In genomic region chr10:19929466-19930140, GRCh38 we compare ENCODE assay signal across 14 cellular contexts.
DNase-seq lines count a peak whose midpoint lies in the region; ATAC-seq and TF ChIP-seq lines count a peak whose summit lies in the region.
"Had no signal": no experiment of that assay in that cellular context is flagged by ENCODE, and none has a peak within 500 bp of the region (broad histone marks: within the 10 kb centered on the region; RNA-seq: fewer than 3 reads in every experiment).

No MANE protein-coding gene starts in this region.

- H3K4me1 ChIP-seq in adrenal gland (replicated peaks in 1 of 2) (peaks cover 24 to 36% of the 10 kb centered on the region in 2 donors), psoas muscle (peaks cover 27% of the 10 kb centered on the region), Caco-2 (no peaks in the 10 kb centered on the region)

- TF ChIP-seq CTCF in adrenal gland (IDR thresholded peaks at IDR 0.05) (no peak), psoas muscle (IDR thresholded peaks at IDR 0.05) (no peak), Caco-2 (IDR thresholded peaks at IDR 0.05; ENCODE audit: insufficient read depth in 1 of 2, low read depth in 1 of 2, low read length in 1 of 2, severe bottlenecking in 1 of 2, unreplicated experiment in 1 of 2) (no peak)

- H3K27me3 Mint-ChIP-seq in Caco-2 (ENCODE audit: insufficient read depth, unreplicated experiment): no peaks in the 10 kb centered on the region
- H3K27me3 Mint-ChIP-seq: activated naive CD4-positive, alpha-beta T cell treated with anti-CD3 and anti-CD28 coated beads, Interleukin-2, amount 50 U/mL, for 24 hours had no signal

- H3K27me3 ChIP-seq in adrenal gland: no peaks in the 10 kb centered on the region
- no peaks in the 10 kb centered on the region for H3K27me3 ChIP-seq in psoas muscle (ENCODE audit: insufficient read depth in 3 of 3, low read length in 2 of 3)
- H3K27me3 ChIP-seq in Caco-2 (replicated peaks; ENCODE audit: control insufficient read depth, insufficient read depth, low read length): no peaks in the 10 kb centered on the region

- POLR2A ChIA-PET in Caco-2 (lab: Charles Lee): no interaction called here

- H3K4me1 Mint-ChIP-seq in Caco-2 (ENCODE audit: low read depth, unreplicated experiment): no peaks in the 10 kb centered on the region
- H3K4me1 Mint-ChIP-seq: activated naive CD4-positive, alpha-beta T cell treated with anti-CD3 and anti-CD28 coated beads, Interleukin-2, amount 50 U/mL, for 24 hours had no signal

- peak overlapping the region; percentile 32 to 89 (median 74) for H3K27ac ChIP-seq in adrenal gland
- peak overlapping the region; percentile 73 for H3K27ac ChIP-seq in psoas muscle
- H3K27ac ChIP-seq: prostate gland had no signal

- CTCF ChIA-PET in Caco-2 (lab: Charles Lee): no interaction called here

- H3K36me3 ChIP-seq in adrenal gland (replicated peaks in 1 of 2): no peaks in the 10 kb centered on the region
- no peaks in the 10 kb centered on the region for H3K36me3 ChIP-seq in psoas muscle (ENCODE audit: insufficient read depth in 1 of 2, low read depth in 1 of 2)
- H3K36me3 ChIP-seq in Caco-2 (ENCODE audit: control insufficient read depth, insufficient read depth, low read length): no peaks in the 10 kb centered on the region
- H3K36me3 ChIP-seq: prostate gland had no signal

- BruUV-seq in Caco-2 (replicated peaks; lab: Mats Ljungman, UMichigan): no TSS peak

- no peak overlapping the region for H3K4me3 Mint-ChIP-seq in Caco-2 (ENCODE audit: unreplicated experiment)
- H3K4me3 Mint-ChIP-seq: activated naive CD4-positive, alpha-beta T cell treated with anti-CD3 and anti-CD28 coated beads, Interleukin-2, amount 50 U/mL, for 24 hours had no signal

- DNase-seq in AG20443 (ENCODE audit: low spot score) (peak; percentile 36), adrenal gland (peak in 4 of 7 donors; percentile 45 to 62 (median 52)), left ventricle myocardium superior (no peak), psoas muscle (no peak), HUDEP-2 (lab: John Stamatoyannopoulos, UW; ENCODE audit: unreplicated experiment in 76 of 76) (no peak), Caco-2 (no peak), SK-N-DZ (ENCODE audit: low spot score) (no peak)
- DNase-seq: activated CD4-positive, CD25-positive, alpha-beta regulatory T cell treated with anti-CD3 and anti-CD28 coated beads, Interleukin-2, amount 50 U/mL, for 72 hours; C1 segment of cervical spinal cord; NCI-H1417 treated with DMSO at 0.1 percent for 48 hours; PC-3 had no signal

- H3K27ac Mint-ChIP-seq in Caco-2 (ENCODE audit: unreplicated experiment): no peak overlapping the region
- H3K27ac Mint-ChIP-seq: activated naive CD4-positive, alpha-beta T cell treated with anti-CD3 and anti-CD28 coated beads, Interleukin-2, amount 50 U/mL, for 24 hours had no signal

- peak in 1 of 2 donors; percentile 31 for TF ChIP-seq POLR2A in adrenal gland (IDR thresholded peaks at IDR 0.05)

- intact Hi-C loops in adrenal gland (cut with DNase I) (loop anchor here in 1 of 2 donors (10.0 kb wide), 1 partner anchor 115 kb away; the partner anchor contains the start of gene PLXDC2), left ventricle myocardium superior (cut with micrococcal nuclease) (no loop called here), psoas muscle (cut with DNase I) (loop anchor here in 1 of 2 donors (5.0 kb wide), 2 partner anchors 57 to 112 kb away; partner anchors contain the start of gene PLXDC2), Caco-2 (cut with micrococcal nuclease; ENCODE audit: unreplicated experiment) (no loop called here)

- H3K36me3 Mint-ChIP-seq in Caco-2 (ENCODE audit: insufficient read depth, unreplicated experiment): no peaks in the 10 kb centered on the region
- H3K36me3 Mint-ChIP-seq: activated naive CD4-positive, alpha-beta T cell treated with anti-CD3 and anti-CD28 coated beads, Interleukin-2, amount 50 U/mL, for 24 hours had no signal

- no peak overlapping the region for H3K4me3 ChIP-seq in adrenal gland
- H3K4me3 ChIP-seq in psoas muscle: no peak overlapping the region
- H3K4me3 ChIP-seq in Caco-2 (ENCODE audit: low read depth, low read length): no peak overlapping the region
- H3K4me3 ChIP-seq: prostate gland had no signal

- H3K9me3 ChIP-seq in adrenal gland (replicated peaks in 1 of 3): no peaks in the 10 kb centered on the region
- no peaks in the 10 kb centered on the region for H3K9me3 ChIP-seq in psoas muscle
- H3K9me3 ChIP-seq in Caco-2: no peaks in the 10 kb centered on the region
- H3K9me3 ChIP-seq: prostate gland had no signal

- peaks cover 10% of the 10 kb centered on the region for H3K9me3 Mint-ChIP-seq in Caco-2 (ENCODE audit: unreplicated experiment)

- peak; percentile 37 for ATAC-seq in left ventricle myocardium superior
- ATAC-seq in psoas muscle: peak; percentile 24 to 63 (median 48)
- ATAC-seq in GM18868 (IDR thresholded peaks at IDR 0.05; ENCODE audit: unreplicated experiment): no peak
- ATAC-seq: PC-3 had no signal

- WGBS in adrenal gland, 4 donors: 10 to 15% (median 12%) methylated on average over 3 of the region's 3 CpGs
- 35 to 57% (median 40%) methylated on average over 3 of the region's 3 CpGs for WGBS in psoas muscle, 3 donors

Comparison
In these comparisons a context has a peak if more than half of its experiments do, and no peak if none do; other contexts are left out.
1. DNase-seq: peak in AG20443 (single experiment) and adrenal gland (4 of 7); none in left ventricle myocardium superior (single experiment), psoas muscle (0 of 2), HUDEP-2 (0 of 76), Caco-2 (0 of 2) and SK-N-DZ (single experiment).